Comparison of ENCODE assay signal across 19 cellular contexts in the genomic region with DNA sequence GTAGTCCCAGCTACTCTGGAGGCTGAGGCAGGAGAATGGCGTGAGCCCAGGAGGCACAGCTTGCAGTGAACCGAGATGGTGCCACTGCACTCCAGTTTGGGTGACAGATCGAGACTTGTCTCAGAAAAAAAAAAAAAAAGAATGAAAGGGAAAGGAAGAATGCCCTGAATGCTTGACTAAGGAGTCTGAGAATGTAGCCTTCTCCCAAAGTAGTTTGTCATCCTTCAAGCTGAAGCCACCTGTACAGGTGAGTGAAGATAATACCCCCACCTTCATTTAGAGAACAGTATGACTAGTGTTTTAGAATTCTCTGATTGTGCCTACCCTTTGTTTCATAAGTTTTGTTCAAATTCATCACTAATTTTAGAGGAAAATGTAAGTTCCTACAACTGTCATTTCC. TPM values are rescaled to one million over a fixed set of nuclear protein-coding genes. Genes with fewer than 3 reads are reported as not detected.
DNase-seq lines count a peak whose midpoint lies in the region; ATAC-seq and TF ChIP-seq lines count a peak whose summit lies in the region.
"Had no signal": no experiment of that assay in that cellular context is flagged by ENCODE, and none has a peak within 500 bp of the region (broad histone marks: within the 10 kb centered on the region; RNA-seq: fewer than 3 reads in every experiment).

No MANE protein-coding gene starts in this region.

- no peak overlapping the region for H2BK12ac ChIP-seq in trophoblast cell (ENCODE audit: low read length)

- no peak overlapping the region for H3K14ac ChIP-seq in trophoblast cell (ENCODE audit: low read length)

- H3K4me2 ChIP-seq in trophoblast cell (ENCODE audit: low read length): no peak overlapping the region
- H3K4me2 ChIP-seq: A549; BLaER1 treated with 17β-estradiol and CSF1 and Interleukin-3, amounts not matched to agents 10 nM and 100 nM had no signal

- no peak overlapping the region for H2AFZ ChIP-seq in trophoblast cell (ENCODE audit: insufficient read depth, low read length, poor library complexity)

- no peaks in the 10 kb centered on the region for H3K79me2 ChIP-seq in trophoblast cell (ENCODE audit: control insufficient read depth, insufficient read depth, low read length, poor library complexity)

- no peak for DNase-seq in T-helper 17 cell
- peak; percentile 34 for DNase-seq in epithelial cell of esophagus (ENCODE audit: low read depth)
- DNase-seq in trophoblast cell: peak; percentile 40 to 79
- no peak for DNase-seq in NCI-H1105 (lab: John Stamatoyannopoulos, UW)
- no peak for DNase-seq in left cardiac atrium
- DNase-seq: AML-193; Caco-2; Calu3; CD4-positive, alpha-beta T cell; CD8-positive, alpha-beta T cell; DMS79 treated with DMSO at 0.1 percent for 48 hours; GF-D8 had no signal

- no peak for TF ChIP-seq CTCF in epithelial cell of esophagus (IDR thresholded peaks at IDR 0.05; ENCODE audit: insufficient read depth, low read depth, low read length, missing control alignments)

- no peak overlapping the region for H3K18ac ChIP-seq in trophoblast cell (ENCODE audit: low read length)

- no peak overlapping the region for H3K23ac ChIP-seq in trophoblast cell (ENCODE audit: low read length)

- no peak overlapping the region for H3K27ac ChIP-seq in trophoblast cell (ENCODE audit: low read depth, low read length)
- H3K27ac ChIP-seq: 22Rv1; A549; BLaER1 treated with 17β-estradiol and CSF1 and Interleukin-3, amounts not matched to agents 10 nM and 100 nM; C4-2B had no signal

- H3K27me3 ChIP-seq in trophoblast cell (ENCODE audit: insufficient read depth, low read length): no peaks in the 10 kb centered on the region
- H3K27me3 ChIP-seq: BLaER1 treated with 17β-estradiol and CSF1 and Interleukin-3, amounts not matched to agents 10 nM and 100 nM had no signal

- no peaks in the 10 kb centered on the region for H3K4me1 ChIP-seq in trophoblast cell (ENCODE audit: control insufficient read depth in 1 of 2, insufficient read depth in 2 of 2, low read length in 2 of 2)

- H3K79me1 ChIP-seq in trophoblast cell (ENCODE audit: low read length): no peaks in the 10 kb centered on the region

- H3K4ac ChIP-seq in trophoblast cell (ENCODE audit: low read depth, low read length): no peak overlapping the region

- peaks cover 10% of the 10 kb centered on the region for H3K36me3 Mint-ChIP-seq in T-helper 17 cell (ENCODE audit: low read depth)

- no peak overlapping the region for H3K9ac ChIP-seq in trophoblast cell (ENCODE audit: low read length)
- H3K9ac ChIP-seq: BLaER1 treated with 17β-estradiol and CSF1 and Interleukin-3, amounts not matched to agents 10 nM and 100 nM had no signal

- intact Hi-C loops in left cardiac atrium (cut with DNase I): no loop called here

- H2BK5ac ChIP-seq in trophoblast cell (ENCODE audit: low read depth, low read length, poor library complexity): no peak overlapping the region

- H2AK5ac ChIP-seq in trophoblast cell (ENCODE audit: low read length): no peak overlapping the region

- H4K91ac ChIP-seq in trophoblast cell (ENCODE audit: low read depth, low read length): no peak overlapping the region

- H3K4me1 Mint-ChIP-seq in T-helper 17 cell: peaks cover 30% of the 10 kb centered on the region

- peak overlapping the region; percentile 72 for H3K27ac Mint-ChIP-seq in T-helper 17 cell
- H3K27ac Mint-ChIP-seq: B cell; CD4-positive, alpha-beta T cell; CD8-positive, alpha-beta T cell had no signal

- no peak overlapping the region for H4K8ac ChIP-seq in trophoblast cell (ENCODE audit: low read depth, low read length)

- no peaks in the 10 kb centered on the region for H3K27me3 Mint-ChIP-seq in T-helper 17 cell
- H3K27me3 Mint-ChIP-seq: B cell; CD4-positive, alpha-beta T cell had no signal

- H3K9me3 ChIP-seq in T-helper 17 cell (ENCODE audit: control insufficient read depth, low read length, poor library complexity, severe bottlenecking) (no peaks in the 10 kb centered on the region), trophoblast cell (ENCODE audit: insufficient read depth, low read depth, low read length) (no peaks in the 10 kb centered on the region)
- H3K9me3 ChIP-seq: A549, Caco-2 had no signal

- no peak overlapping the region for H2BK120ac ChIP-seq in trophoblast cell (ENCODE audit: insufficient read depth, low read length, poor library complexity)

- peaks cover 0 to 7% of the 10 kb centered on the region in 2 experiments for H3K36me3 ChIP-seq in trophoblast cell (ENCODE audit: control insufficient read depth in 1 of 2, insufficient read depth in 2 of 2, low read length in 2 of 2)

- whole genome bisulfite sequencing in trophoblast cell (ENCODE audit: extremely low coverage, insufficient coverage, insufficient read length): no CpG with 5 or more reads among the region's 3 CpGs

- H4K12ac ChIP-seq in trophoblast cell (ENCODE audit: low read depth, low read length): no peak overlapping the region

- ATAC-seq in T-helper 17 cell: no peak
- no peak for ATAC-seq in left cardiac atrium
- ATAC-seq: A549; CD8-positive, alpha-beta T cell had no signal

- H3K4me3 ChIP-seq in epithelial cell of esophagus (ENCODE audit: low read length): no peak overlapping the region
- no peak overlapping the region for H3K4me3 ChIP-seq in trophoblast cell (ENCODE audit: low read depth, low read length)
- H3K4me3 ChIP-seq: A549; BLaER1 treated with 17β-estradiol and CSF1 and Interleukin-3, amounts not matched to agents 10 nM and 100 nM had no signal

- no peak overlapping the region for H3K4me3 Mint-ChIP-seq in T-helper 17 cell
- H3K4me3 Mint-ChIP-seq: B cell; CD4-positive, alpha-beta T cell; CD8-positive, alpha-beta T cell had no signal

RNA-seq across cellular contexts. Expression of gene RCBTB1, which starts 5.9 kb away (rescaled TPM):
- total RNA-seq in T-helper 17 cell: 10 to 100 TPM; 20.2 to 23.0 TPM
- polyA plus RNA-seq in trophoblast cell (2013): 7.5 and 7.8 TPM in 2 replicates
- total RNA-seq in left cardiac atrium: 10 to 100 TPM; 12.7 to 19.3 TPM

RNA-seq across cellular contexts. Expression of gene ARL11, which starts 48.8 kb away (rescaled TPM):
- total RNA-seq in T-helper 17 cell: under 1 TPM in 1 of 2 donors, not detected in 1; 0.22 TPM
- 0.10 and 0.12 TPM in 2 replicates for polyA plus RNA-seq in trophoblast cell (2013)
- total RNA-seq in left cardiac atrium: 1 to 10 TPM in 1 of 2 donors, under 1 TPM in 1; 0.44 to 1.7 TPM
- total RNA-seq: A172, Caco-2, Calu3 had no signal
- polyA plus RNA-seq: A549, BJ had no signal

Comparison
In these comparisons a context has a peak if more than half of its experiments do, and no peak if none do; other contexts are left out.
1. DNase-seq: peak in epithelial cell of esophagus (single experiment) and trophoblast cell (2 of 2); none in T-helper 17 cell (0 of 3), NCI-H1105 (single experiment) and left cardiac atrium (single experiment).